In the genomic region with DNA sequence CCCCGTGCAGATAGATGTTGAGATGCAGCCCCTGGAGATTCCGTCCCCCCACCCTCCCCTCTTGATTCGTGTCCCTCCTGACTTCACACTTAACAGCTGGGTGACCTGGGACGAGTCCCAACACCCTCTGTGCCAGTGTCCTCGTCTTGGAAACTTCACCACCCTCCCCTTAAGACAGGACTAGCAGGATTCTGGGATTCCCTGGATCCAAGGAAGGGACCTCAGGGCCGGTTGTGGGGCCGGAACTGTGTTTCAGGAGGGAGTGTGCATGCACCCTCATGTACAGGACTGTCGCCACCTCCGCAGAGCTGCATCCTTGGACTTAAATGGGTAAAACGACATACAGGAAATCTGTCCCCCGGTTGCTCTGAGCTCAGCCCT, we compare ENCODE assay signal across 9 cellular contexts. TPM values are rescaled to one million over a fixed set of nuclear protein-coding genes. Genes with fewer than 3 reads are reported as not detected.
DNase-seq lines count a peak whose midpoint lies in the region; ATAC-seq, FAIRE-seq and TF ChIP-seq lines count a peak whose summit lies in the region.
"Had no signal": no experiment of that assay in that cellular context is flagged by ENCODE, and none has a peak within 500 bp of the region (broad histone marks: within the 10 kb centered on the region; RNA-seq: fewer than 3 reads in every experiment).

No MANE protein-coding gene starts in this region.

- H3K9me3 Mint-ChIP-seq in WTC11 = no peaks in the 10 kb centered on the region

- POLR2A ChIA-PET in WTC11 (lab: Charles Lee) = interaction anchor here (0.6 to 1.0 kb wide), 4 partner anchors 18 to 159 kb away, joined by 3 to 6 read pairs (median 3); partner anchors contain the start of genes OCEL1 and USE1

- H3K4me1 ChIP-seq in heart left ventricle (peaks cover 0 to 69% (median 43%) of the 10 kb centered on the region in 12 donors), pancreas (peaks cover 0 to 17% (median 0%) of the 10 kb centered on the region in 3 donors)

- H3K27ac Mint-ChIP-seq in WTC11 = no peak overlapping the region

- 3 to 4% (median 4%) methylated on average over 10 to 11 of the region's 11 CpGs for WGBS in heart left ventricle, 4 donors
- WGBS in pancreas, 2 donors = 9 to 12% methylated on average over 11 of the region's 11 CpGs

- H3K27ac ChIP-seq in heart left ventricle (peak overlapping the region in 11 of 12 donors; percentile 64 to 90 (median 81)), pancreas (peak overlapping the region in 1 of 4 donors; percentile 41)

- TF ChIP-seq CTCF in heart left ventricle (IDR thresholded peaks at IDR 0.05) (no peak), WTC11 (IDR thresholded peaks at IDR 0.05) (no peak), pancreas (IDR thresholded peaks at IDR 0.05) (no peak)

- peaks cover 52% of the 10 kb centered on the region for H3K4me1 Mint-ChIP-seq in WTC11

- intact Hi-C loops in heart left ventricle (cut with DNase I) (loop anchor here in 7 of 10 donors (2.0 to 10.0 kb wide), 8 partner anchors 58 to 188 kb away; partner anchors contain the start of genes OCEL1 (in 2 of the 7), BABAM1 (in 1 of the 7), USE1 (in 1 of the 7) and USHBP1 (in 1 of the 7)), left ventricle myocardium superior (cut with micrococcal nuclease) (no loop called here), pancreas (cut with DNase I) (no loop called here)

- H3K4me3 Mint-ChIP-seq in WTC11 = peak overlapping the region; percentile 98

- DNase-seq in heart left ventricle (peak in 1 of 5 donors; percentile 43), left ventricle myocardium superior (no peak), WTC11 (ENCODE audit: low spot score) (no peak), erythroblast (lab: John Stamatoyannopoulos, UW) (peak; percentile 44 to 50), pancreas (peak in 1 of 6 donors; percentile 65), NOMO-1 (lab: John Stamatoyannopoulos, UW; ENCODE audit: unreplicated experiment in 2 of 2) (no peak)

- H3K4me3 ChIP-seq in heart left ventricle (peak overlapping the region; percentile 41 to 92 (median 70)), pancreas (peak overlapping the region; percentile 33 to 75 (median 50))

- CTCF ChIA-PET in WTC11 (lab: Charles Lee) = interaction anchor here (0.6 to 1.2 kb wide), 4 partner anchors 8 to 778 kb away, joined by 3 to 5 read pairs (median 4); no protein-coding TSS in a partner anchor

- H3K36me3 Mint-ChIP-seq in WTC11 = peaks cover 9% of the 10 kb centered on the region

- FAIRE-seq in pancreas (lab: Jason Lieb, UNC) = no peak
- FAIRE-seq: GM18507 had no signal

- ATAC-seq in heart left ventricle = no peak
- no peak for ATAC-seq in left ventricle myocardium superior
- ATAC-seq in WTC11 = no peak
- no peak for ATAC-seq in pancreas
- ATAC-seq in GM21381 (IDR thresholded peaks at IDR 0.05; ENCODE audit: unreplicated experiment) = no peak
- no peak for ATAC-seq in GM21526 (IDR thresholded peaks at IDR 0.05; ENCODE audit: low FRiP score, unreplicated experiment)

- peaks cover 2% of the 10 kb centered on the region; the same call in 1 of the 2 replicates for H3K27me3 Mint-ChIP-seq in WTC11 (ENCODE audit: low read depth)

- H3K36me3 ChIP-seq in heart left ventricle (peaks cover 0 to 11% (median 0%) of the 10 kb centered on the region in 9 donors), pancreas (no peaks in the 10 kb centered on the region)

- H3K9me3 ChIP-seq in heart left ventricle (no peaks in the 10 kb centered on the region), pancreas (no peaks in the 10 kb centered on the region)

- TF ChIP-seq POLR2A in heart left ventricle (IDR thresholded peaks at IDR 0.05) (no peak), erythroblast (IDR thresholded peaks at IDR 0.05; ENCODE audit: low read length) (no peak)

- H3K27me3 ChIP-seq in heart left ventricle (no peaks in the 10 kb centered on the region), pancreas (no peaks in the 10 kb centered on the region)

TF ChIP-seq in WTC11, 78 proteins besides CTCF, POLR2A, EP300 and RAD21 (continues in another document):
- TF ChIP-seq, protein P1, sequence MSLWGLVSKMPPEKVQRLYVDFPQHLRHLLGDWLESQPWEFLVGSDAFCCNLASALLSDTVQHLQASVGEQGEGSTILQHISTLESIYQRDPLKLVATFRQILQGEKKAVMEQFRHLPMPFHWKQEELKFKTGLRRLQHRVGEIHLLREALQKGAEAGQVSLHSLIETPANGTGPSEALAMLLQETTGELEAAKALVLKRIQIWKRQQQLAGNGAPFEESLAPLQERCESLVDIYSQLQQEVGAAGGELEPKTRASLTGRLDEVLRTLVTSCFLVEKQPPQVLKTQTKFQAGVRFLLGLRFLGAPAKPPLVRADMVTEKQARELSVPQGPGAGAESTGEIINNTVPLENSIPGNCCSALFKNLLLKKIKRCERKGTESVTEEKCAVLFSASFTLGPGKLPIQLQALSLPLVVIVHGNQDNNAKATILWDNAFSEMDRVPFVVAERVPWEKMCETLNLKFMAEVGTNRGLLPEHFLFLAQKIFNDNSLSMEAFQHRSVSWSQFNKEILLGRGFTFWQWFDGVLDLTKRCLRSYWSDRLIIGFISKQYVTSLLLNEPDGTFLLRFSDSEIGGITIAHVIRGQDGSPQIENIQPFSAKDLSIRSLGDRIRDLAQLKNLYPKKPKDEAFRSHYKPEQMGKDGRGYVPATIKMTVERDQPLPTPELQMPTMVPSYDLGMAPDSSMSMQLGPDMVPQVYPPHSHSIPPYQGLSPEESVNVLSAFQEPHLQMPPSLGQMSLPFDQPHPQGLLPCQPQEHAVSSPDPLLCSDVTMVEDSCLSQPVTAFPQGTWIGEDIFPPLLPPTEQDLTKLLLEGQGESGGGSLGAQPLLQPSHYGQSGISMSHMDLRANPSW (CRISPR knock-in tag; conservative IDR thresholded peaks at IDR 0.05; ENCODE audit: low read depth) = no peak
- no peak for TF ChIP-seq AR (CRISPR knock-in tag; IDR thresholded peaks at IDR 0.05)
- no peak for TF ChIP-seq GABPB1 (CRISPR knock-in tag; IDR thresholded peaks at IDR 0.05)
- TF ChIP-seq NR1H2 (CRISPR knock-in tag; IDR thresholded peaks at IDR 0.05) = no peak
- no peak for TF ChIP-seq ZNF423 (CRISPR knock-in tag; IDR thresholded peaks at IDR 0.05)
- TF ChIP-seq TCF7 (CRISPR knock-in tag; IDR thresholded peaks at IDR 0.05; ENCODE audit: low read depth) = no peak
- no peak for TF ChIP-seq FOXJ3 (CRISPR knock-in tag; IDR thresholded peaks at IDR 0.05; ENCODE audit: borderline replicate concordance)
- no peak for TF ChIP-seq ZNF512 (CRISPR knock-in tag; IDR thresholded peaks at IDR 0.05; ENCODE audit: borderline replicate concordance)
- TF ChIP-seq ZNF317 (CRISPR knock-in tag; IDR thresholded peaks at IDR 0.05; ENCODE audit: borderline replicate concordance, low read depth) = no peak

RNA-seq across cellular contexts. Expression of gene MYO9B, which starts 1.0 kb away (rescaled TPM):
- 10 to 100 TPM; 24.2 to 89.4 (median 31.3) TPM for total RNA-seq in heart left ventricle
- polyA plus RNA-seq in heart left ventricle = 10 to 100 TPM; 26.9 to 39.6 TPM
- total RNA-seq in left ventricle myocardium superior = 38.1 TPM
- total RNA-seq in WTC11 (2021) = 70.3 to 94.3 TPM (median 73.4 TPM) in 3 replicates
- 10 to 100 TPM; 16.6 to 49.2 (median 20.8) TPM for total RNA-seq in pancreas
- polyA plus RNA-seq in pancreas = 10 to 100 TPM; 40.9 to 53.4 TPM

RNA-seq across cellular contexts. Expression of gene HAUS8, which starts 1.3 kb away (rescaled TPM):
- total RNA-seq in heart left ventricle = 1 to 10 TPM; 2.1 to 9.2 (median 4.7) TPM
- 1 to 10 TPM; 4.2 to 5.1 TPM for polyA plus RNA-seq in heart left ventricle
- total RNA-seq in left ventricle myocardium superior = 6.1 TPM
- total RNA-seq in WTC11 (2021) = 27.9 to 29.9 TPM (median 29.7 TPM) in 3 replicates
- 1 to 10 TPM; 2.0 to 5.6 (median 2.1) TPM for total RNA-seq in pancreas
- polyA plus RNA-seq in pancreas = 10 to 100 TPM in 1 of 2 donors, 1 to 10 TPM in 1; 6.5 to 12.0 TPM

RNA-seq across cellular contexts. Expression of gene CPAMD8, which starts 49.9 kb away (rescaled TPM):
- 10 to 100 TPM in 7 of 9 donors, 1 to 10 TPM in 2; 5.2 to 49.5 (median 16.9) TPM for total RNA-seq in heart left ventricle
- polyA plus RNA-seq in heart left ventricle = 10 to 100 TPM in 1 of 2 donors, 1 to 10 TPM in 1; 9.6 to 36.3 TPM
- 12.5 TPM for total RNA-seq in left ventricle myocardium superior
- 6.9 to 10.8 TPM (median 7.9 TPM) in 3 replicates for total RNA-seq in WTC11 (2021)
- 1 to 10 TPM in 3 of 6 donors, under 1 TPM in 3; 0.60 to 4.2 (median 0.99) TPM for total RNA-seq in pancreas
- 1 to 10 TPM; 3.0 to 5.2 TPM for polyA plus RNA-seq in pancreas

Comparison
In these comparisons a context has a peak if more than half of its experiments do, and no peak if none do; other contexts are left out.
1. intact Hi-C loops: an anchor here in heart left ventricle (2.0 to 10.0 kb wide); none called in left ventricle myocardium superior and pancreas.
2. DNase-seq: peak in erythroblast (2 of 2); none in left ventricle myocardium superior (single experiment), WTC11 (single experiment) and NOMO-1 (0 of 2).